ENCODE assay signal across 18 cellular contexts in the genomic region with DNA sequence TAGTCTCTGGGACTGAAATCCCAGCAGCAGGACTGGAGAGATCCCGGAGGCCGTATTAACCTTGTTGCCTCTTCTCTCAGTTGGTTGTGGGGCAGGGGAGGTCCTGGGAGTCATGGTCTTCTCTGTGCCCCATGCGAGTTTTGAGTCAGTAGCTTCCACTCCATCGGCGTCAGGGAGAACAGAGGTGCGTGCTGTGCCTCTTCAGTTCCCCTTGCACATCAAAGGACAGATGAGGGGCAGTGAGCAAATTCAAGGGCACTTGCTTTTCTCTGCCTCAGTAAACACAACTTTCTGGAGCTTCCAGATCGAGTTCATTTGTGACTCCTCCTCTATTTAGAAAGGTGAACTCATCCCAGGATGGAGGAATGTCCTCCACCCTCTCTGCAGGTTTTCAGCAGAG. TPM values are rescaled to one million over a fixed set of nuclear protein-coding genes. Genes with fewer than 3 reads are reported as not detected.
DNase-seq lines count a peak whose midpoint lies in the region; ATAC-seq and TF ChIP-seq lines count a peak whose summit lies in the region.
"Had no signal": no experiment of that assay in that cellular context is flagged by ENCODE, and none has a peak within 500 bp of the region (broad histone marks: within the 10 kb centered on the region; RNA-seq: fewer than 3 reads in every experiment).

No MANE protein-coding gene starts in this region.

- peaks cover 29% of the 10 kb centered on the region for H3K79me1 ChIP-seq in trophoblast cell (ENCODE audit: low read length)

- no peak overlapping the region for H4K12ac ChIP-seq in trophoblast cell (ENCODE audit: low read depth, low read length)

- peak overlapping the region; percentile 4 for H2BK120ac ChIP-seq in trophoblast cell (ENCODE audit: insufficient read depth, low read length, poor library complexity)

- H3K4me1 ChIP-seq in gastroesophageal sphincter (peaks cover 2 to 94% (median 27%) of the 10 kb centered on the region in 3 donors), trophoblast cell (ENCODE audit: control insufficient read depth in 1 of 2, insufficient read depth in 2 of 2, low read length in 2 of 2) (peaks cover 33% of the 10 kb centered on the region in 2 experiments), tibial artery (peaks cover 0 to 100% (median 72%) of the 10 kb centered on the region in 4 donors)

- H3K79me2 ChIP-seq in trophoblast cell (ENCODE audit: control insufficient read depth, insufficient read depth, low read length, poor library complexity), result no peaks in the 10 kb centered on the region

- H3K23ac ChIP-seq in trophoblast cell (ENCODE audit: low read length), result no peak overlapping the region

- H3K9me3 ChIP-seq in gastroesophageal sphincter (no peaks in the 10 kb centered on the region), trophoblast cell (ENCODE audit: insufficient read depth, low read depth, low read length) (no peaks in the 10 kb centered on the region), tibial artery (no peaks in the 10 kb centered on the region)
- H3K9me3 ChIP-seq: BLaER1 treated with 17β-estradiol and CSF1 and Interleukin-3, amounts not matched to agents 10 nM and 100 nM had no signal

- no peak overlapping the region for H3K9ac ChIP-seq in trophoblast cell (ENCODE audit: low read length)
- H3K9ac ChIP-seq: BLaER1 treated with 17β-estradiol and CSF1 and Interleukin-3, amounts not matched to agents 10 nM and 100 nM had no signal

- no peak overlapping the region for H2AFZ ChIP-seq in trophoblast cell (ENCODE audit: insufficient read depth, low read length, poor library complexity)

- peak overlapping the region; percentile 92 for H4K91ac ChIP-seq in trophoblast cell (ENCODE audit: low read depth, low read length)

- 83 to 90% methylated on average over 2 to 3 of the region's 7 CpGs for WGBS in gastroesophageal sphincter (ENCODE audit: low coverage in 1 of 2), 2 donors
- no CpG with 5 or more reads among the region's 7 CpGs for WGBS in trophoblast cell (ENCODE audit: extremely low coverage, insufficient coverage, insufficient read length)

- H3K4me3 ChIP-seq in gastroesophageal sphincter, result no peak overlapping the region
- no peak overlapping the region for H3K4me3 ChIP-seq in trophoblast cell (ENCODE audit: low read depth, low read length)
- H3K4me3 ChIP-seq in tibial artery, result no peak overlapping the region
- H3K4me3 ChIP-seq: BLaER1 treated with 17β-estradiol and CSF1 and Interleukin-3, amounts not matched to agents 10 nM and 100 nM had no signal

- H3K4me2 ChIP-seq in trophoblast cell (ENCODE audit: low read length), result no peak overlapping the region
- H3K4me2 ChIP-seq: BLaER1 treated with 17β-estradiol and CSF1 and Interleukin-3, amounts not matched to agents 10 nM and 100 nM had no signal

- intact Hi-C loops in tibial artery (cut with DNase I; ENCODE audit: low total_unique reads), result loop anchor here (5.0 kb wide), 1 partner anchor 78 kb away; no protein-coding TSS in a partner anchor

- TF ChIP-seq CTCF in gastroesophageal sphincter (IDR thresholded peaks at IDR 0.05), result no peak
- no peak for TF ChIP-seq CTCF in tibial artery (IDR thresholded peaks at IDR 0.05)

- TF ChIP-seq EP300 in gastroesophageal sphincter (IDR thresholded peaks at IDR 0.05), result no peak

- H4K8ac ChIP-seq in trophoblast cell (ENCODE audit: low read depth, low read length), result no peak overlapping the region

- no peak for TF ChIP-seq POLR2A in gastroesophageal sphincter (IDR thresholded peaks at IDR 0.05)

- H3K36me3 ChIP-seq in gastroesophageal sphincter (peaks cover 0 to 52% of the 10 kb centered on the region in 2 donors), trophoblast cell (ENCODE audit: control insufficient read depth in 1 of 2, insufficient read depth in 2 of 2, low read length in 2 of 2) (peaks cover under 1 to 2% of the 10 kb centered on the region in 2 experiments), tibial artery (no peaks in the 10 kb centered on the region)
- H3K36me3 ChIP-seq: BLaER1 treated with 17β-estradiol and CSF1 and Interleukin-3, amounts not matched to agents 10 nM and 100 nM had no signal

- H3K27ac ChIP-seq in gastroesophageal sphincter (peak overlapping the region in 3 of 4 donors; percentile 83 to 88 (median 85)), trophoblast cell (ENCODE audit: low read depth, low read length) (no peak overlapping the region), tibial artery (peak overlapping the region; percentile 79 to 84)
- H3K27ac ChIP-seq: BLaER1 treated with 17β-estradiol and CSF1 and Interleukin-3, amounts not matched to agents 10 nM and 100 nM had no signal

- DNase-seq in activated effector memory CD4-positive, alpha-beta T cell treated with anti-CD3 and anti-CD28 coated beads, Interleukin-2, amount 50 U/mL, for 16 hours, result peak; percentile 21
- no peak for DNase-seq in activated effector memory CD4-positive, alpha-beta T cell treated with Interleukin-2 at 50 U/mL for 16 hours
- DNase-seq in trophoblast cell (no peak), tibial artery (no peak), dedifferentiated amniotic fluid mesenchymal stem cell (ENCODE audit: extremely low spot score) (no peak), NCI-H345 treated with DMSO at 0.1 percent for 48 hours (lab: John Stamatoyannopoulos, UW; ENCODE audit: unreplicated experiment) (no peak)
- DNase-seq: 8988T, DMS 273 treated with DMSO at 0.1 percent for 48 hours, GOT3, KG1, NCI-H1092 treated with DMSO at 0.1 percent for 48 hours, NCI-H1694, NCI-H345, NCI-H748 treated with DMSO at 0.1 percent for 48 hours had no signal

- no peak overlapping the region for H2AK5ac ChIP-seq in trophoblast cell (ENCODE audit: low read length)

- no peak overlapping the region for H2BK5ac ChIP-seq in trophoblast cell (ENCODE audit: low read depth, low read length, poor library complexity)

- H3K18ac ChIP-seq in trophoblast cell (ENCODE audit: low read length), result no peak overlapping the region

- no peak overlapping the region for H3K4ac ChIP-seq in trophoblast cell (ENCODE audit: low read depth, low read length)

- H3K27me3 ChIP-seq in gastroesophageal sphincter, result no peaks in the 10 kb centered on the region
- H3K27me3 ChIP-seq in trophoblast cell (ENCODE audit: insufficient read depth, low read length), result no peaks in the 10 kb centered on the region
- no peaks in the 10 kb centered on the region for H3K27me3 ChIP-seq in tibial artery
- H3K27me3 ChIP-seq: BLaER1 treated with 17β-estradiol and CSF1 and Interleukin-3, amounts not matched to agents 10 nM and 100 nM had no signal

- ATAC-seq in gastroesophageal sphincter (no peak), GM18498 (IDR thresholded peaks at IDR 0.05; ENCODE audit: unreplicated experiment) (no peak)
- ATAC-seq: Panc1 had no signal

- peak overlapping the region; percentile 38 for H2BK12ac ChIP-seq in trophoblast cell (ENCODE audit: low read length)

- H3K14ac ChIP-seq in trophoblast cell (ENCODE audit: low read length), result no peak overlapping the region

RNA-seq across cellular contexts. Expression of a gene that starts 48.6 kb away (rescaled TPM):
- total RNA-seq in gastroesophageal sphincter, result 10 to 100 TPM; 24.0 to 33.0 (median 29.3) TPM
- polyA plus RNA-seq in trophoblast cell (2013), result 2.3 and 2.6 TPM in 2 replicates
